2 cellular contexts compared by ENCODE assay signal in the genomic region with DNA sequence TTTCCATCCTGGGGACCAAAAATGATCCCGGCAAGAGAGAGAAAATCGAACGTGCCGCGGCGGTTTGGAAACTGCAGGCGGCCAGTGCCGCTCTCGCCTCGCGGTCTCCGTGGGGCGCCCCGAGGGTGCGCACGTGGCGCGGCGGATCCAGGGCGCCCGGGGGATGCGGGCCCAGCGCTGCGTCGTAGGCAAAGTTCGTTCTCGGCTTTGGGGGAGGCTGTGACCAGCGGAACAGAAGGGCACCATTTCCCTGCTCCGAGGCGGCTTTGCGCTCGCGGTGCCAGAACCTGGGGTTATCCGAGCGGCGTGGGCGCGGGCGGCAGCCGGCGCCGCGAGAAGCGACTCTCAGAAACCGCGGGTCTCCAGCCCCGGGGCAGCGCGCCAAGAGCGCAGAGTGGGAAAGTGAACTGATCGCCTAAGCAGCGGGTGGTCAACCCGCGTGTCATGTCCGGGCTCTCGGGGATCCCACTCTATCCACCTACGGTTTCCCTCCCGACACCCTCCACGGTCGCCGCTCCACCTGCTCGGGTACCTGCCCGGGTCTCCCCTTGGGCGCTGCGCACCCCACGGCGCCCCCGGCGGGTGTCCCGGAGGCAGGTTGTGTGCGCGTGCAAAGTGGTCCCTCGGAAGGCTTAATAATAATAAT.
TF ChIP-seq lines count a peak whose summit lies in the region.

No MANE protein-coding gene starts in this region.

TF ChIP-seq in K562, 482 proteins besides CTCF, POLR2A, EP300 and RAD21:
- TF ChIP-seq KLF10 (CRISPR knock-in tag; IDR thresholded peaks at IDR 0.05) = no peak
- no peak for TF ChIP-seq SIX5 (IDR thresholded peaks at IDR 0.05; ENCODE audit: borderline replicate concordance in 1 of 2, insufficient read depth in 1 of 2, low read depth in 1 of 2, low read length in 2 of 2)
- TF ChIP-seq XRCC4 (IDR thresholded peaks at IDR 0.05; ENCODE audit: extremely low read depth, insufficient read depth, insufficient read length) = no peak
- TF ChIP-seq POLR2G (IDR thresholded peaks at IDR 0.05; ENCODE audit: low read depth, low read length) = 0 out of 2 replicates have a peak, but pooled peaks have one; percentile 35
- no peak for TF ChIP-seq PHF8 (IDR thresholded peaks at IDR 0.05; ENCODE audit: borderline replicate concordance, low read length)
- TF ChIP-seq ZNF583 (CRISPR knock-in tag; IDR thresholded peaks at IDR 0.05) = no peak
- no peak for TF ChIP-seq SAFB (IDR thresholded peaks at IDR 0.05; ENCODE audit: borderline replicate concordance, low read depth, low read length)

TF ChIP-seq in HepG2, 621 proteins besides CTCF, POLR2A, EP300 and RAD21:
- TF ChIP-seq EZH2 (conservative IDR thresholded peaks at IDR 0.05; ENCODE audit: low read depth, low read length) (0 out of 2 replicates have a peak, but pooled peaks have one; percentile 21), PAXIP1 (CRISPR knock-in tag; conservative IDR thresholded peaks at IDR 0.05) (no peak)
